ENCODE assay signal across 12 cellular contexts in genomic region chr4:43244688-43245382, GRCh38.
DNase-seq lines count a peak whose midpoint lies in the region; ATAC-seq lines count a peak whose summit lies in the region.
"Had no signal": no experiment of that assay in that cellular context is flagged by ENCODE, and none has a peak within 500 bp of the region (broad histone marks: within the 10 kb centered on the region; RNA-seq: fewer than 3 reads in every experiment).

No MANE protein-coding gene starts in this region.

- DNase-seq in MV-4-11 (lab: John Stamatoyannopoulos, UW) (peak; percentile 19), AG08396 (ENCODE audit: low spot score) (no peak), NCI-H146 treated with DMSO at 0.1 percent for 48 hours (lab: John Stamatoyannopoulos, UW; ENCODE audit: unreplicated experiment) (no peak), globus pallidus (ENCODE audit: low spot score) (no peak)
- DNase-seq: NCI-H2029; small intestine; stimulated activated CD8-positive, alpha-beta memory T cell treated with anti-CD3 and anti-CD28 coated beads, Interleukin-4, amount 100 ng/mL, for 48 hours; WERI-Rb-1 had no signal

- ATAC-seq in GM18520 (IDR thresholded peaks at IDR 0.05; ENCODE audit: unreplicated experiment) (peak; percentile 100), GM21423 (IDR thresholded peaks at IDR 0.05; ENCODE audit: unreplicated experiment) (peak; percentile 98), HG03039 (IDR thresholded peaks at IDR 0.05; ENCODE audit: unreplicated experiment) (peak; percentile 98), esophagus mucosa (no peak)
